Comparison of ENCODE assay signal across 10 cellular contexts in genomic region chrX:49661881-49662280, GRCh38. TPM values are rescaled to one million over a fixed set of nuclear protein-coding genes. Genes with fewer than 3 reads are reported as not detected.
"Had no signal": no experiment of that assay in that cellular context is flagged by ENCODE, and none has a peak within 500 bp of the region (broad histone marks: within the 10 kb centered on the region; RNA-seq: fewer than 3 reads in every experiment).

No MANE protein-coding gene starts in this region.

- H3K4me1 ChIP-seq: HAP-1 had no signal

- H3K27ac ChIP-seq: GM23248 had no signal

- DNase-seq: GM23248, GOT3, H7, H9, HCEC 1CT, HFFc6 had no signal

- ATAC-seq: GM23338, HCT116 had no signal

- H3K36me3 ChIP-seq: HAP-1 had no signal

- H3K9me3 ChIP-seq: HAP-1 had no signal

- H3K4me3 ChIP-seq: GM23248, GM23338, HAP-1 had no signal

RNA-seq across cellular contexts. Expression of gene PAGE1, which starts 33.9 kb away (rescaled TPM):
- total RNA-seq: GM23248, GM23338, H1, H7, H9 had no signal
- polyA plus RNA-seq: GM23248, GM23338, H1 had no signal
